Comparison of ENCODE assay signal across 33 cellular contexts in the genomic region with DNA sequence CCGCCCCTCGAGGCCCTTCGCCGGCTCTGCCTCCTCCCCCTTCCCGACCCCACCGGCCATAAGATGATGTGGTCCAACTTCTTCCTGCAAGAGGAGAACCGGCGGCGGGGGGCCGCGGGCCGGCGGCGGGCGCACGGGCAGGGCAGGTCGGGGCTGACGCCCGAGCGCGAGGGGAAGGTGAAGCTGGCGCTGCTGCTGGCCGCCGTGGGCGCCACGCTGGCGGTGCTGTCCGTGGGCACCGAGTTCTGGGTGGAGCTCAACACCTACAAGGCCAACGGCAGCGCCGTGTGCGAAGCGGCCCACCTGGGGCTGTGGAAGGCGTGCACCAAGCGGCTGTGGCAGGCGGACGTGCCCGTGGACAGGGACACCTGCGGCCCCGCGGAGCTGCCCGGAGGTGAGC. TPM values are rescaled to one million over a fixed set of nuclear protein-coding genes. Genes with fewer than 3 reads are reported as not detected.
"Had no signal": no experiment of that assay in that cellular context is flagged by ENCODE, and none has a peak within 500 bp of the region (broad histone marks: within the 10 kb centered on the region; RNA-seq: fewer than 3 reads in every experiment).

No MANE protein-coding gene starts in this region.

- FAIRE-seq: RCC 7860 had no signal

- H3K36me3 ChIP-seq: brain microvascular endothelial cell had no signal

- H3K27ac ChIP-seq: brain microvascular endothelial cell, RWPE1, VCaP had no signal

- DNase-seq: activated CD4-positive, alpha-beta T cell treated with anti-CD3 and anti-CD28 coated beads, Interleukin-2, amount 10 ng/mL, durations not matched to agents 24 days and 14 days; activated CD4-positive, alpha-beta T cell treated with anti-CD3 and anti-CD28 coated beads, Interleukin-2, amount 50 U/mL, for 4 hours; activated CD8-positive, alpha-beta T cell treated with anti-CD3 and anti-CD28 coated beads for 36 hours; activated effector memory CD4-positive, alpha-beta T cell treated with anti-CD3 and anti-CD28 coated beads, Interleukin-2, amount 50 U/mL, for 16 hours; activated naive CD4-positive, alpha-beta T cell; activated naive CD4-positive, alpha-beta T cell treated with anti-CD3 and anti-CD28 coated beads, Interleukin-2, amount 50 U/mL, for 16 hours; activated naive CD8-positive, alpha-beta T cell treated with anti-CD3 and anti-CD28 coated beads for 36 hours; activated T-cell treated with anti-CD3 and anti-CD28 coated beads, Interleukin-2, amount 50 U/mL, for 1 hour; activated T-cell treated with anti-CD3 and anti-CD28 coated beads, Interleukin-2, amount 50 U/mL, for 72 hours; amniotic stem cell; aorta; brain microvascular endothelial cell; central memory CD4-positive, alpha-beta T cell; NCI-H1105; NCI-H1417 treated with DMSO at 0.1 percent for 48 hours; NCI-H1694; NCI-H1930; NCI-H2081 treated with DMSO at 0.1 percent for 48 hours; NCI-H345; NCI-H524 treated with DMSO at 0.1 percent for 48 hours; SIG-M5; T-cell; T-helper 17 cell had no signal

- ATAC-seq: activated CD8-positive, alpha-beta T cell treated with anti-CD3 and anti-CD28 coated beads for 36 hours; activated T-cell treated with anti-CD3 and anti-CD28 coated beads, Interleukin-2, amount 50 U/mL, for 72 hours; activated T-helper 17 cell treated with anti-CD3 and anti-CD28 coated beads, Interleukin-2, amount 50 U/mL, for 72 hours; Right ventricle myocardium inferior; SK-N-SH treated with all-trans-retinoic acid at 6 μM for 48 hours; T-cell; T-helper 17 cell had no signal

RNA-seq across cellular contexts. Expression of a gene that starts 1.4 kb away (rescaled TPM):
- total RNA-seq: activated CD4-positive, alpha-beta T cell treated with anti-CD3 and anti-CD28 coated beads, Interleukin-2, amount 10 ng/mL, durations not matched to agents 24 days and 14 days; activated CD8-positive, alpha-beta memory T cell treated with anti-CD3 and anti-CD28 coated beads for 36 hours; activated CD8-positive, alpha-beta T cell treated with anti-CD3 and anti-CD28 coated beads for 36 hours; activated naive CD8-positive, alpha-beta T cell treated with anti-CD3 and anti-CD28 coated beads for 36 hours; activated T-cell treated with anti-CD3 and anti-CD28 coated beads, Interleukin-2, amount 50 U/mL, for 72 hours; activated T-helper 17 cell treated with anti-CD3 and anti-CD28 coated beads, Interleukin-2, amount 50 U/mL, for 72 hours; aorta; chondrocyte; MCF 10A; Right ventricle myocardium inferior; SK-MEL-5; T-cell; T-helper 17 cell had no signal

RNA-seq across cellular contexts. Expression of a gene that starts 30.1 kb away (rescaled TPM):
- total RNA-seq: activated CD4-positive, alpha-beta T cell treated with anti-CD3 and anti-CD28 coated beads, Interleukin-2, amount 10 ng/mL, durations not matched to agents 24 days and 14 days; activated CD8-positive, alpha-beta memory T cell treated with anti-CD3 and anti-CD28 coated beads for 36 hours; activated CD8-positive, alpha-beta T cell treated with anti-CD3 and anti-CD28 coated beads for 36 hours; activated naive CD8-positive, alpha-beta T cell treated with anti-CD3 and anti-CD28 coated beads for 36 hours; SK-MEL-5 had no signal
